ENCODE assay signal across 8 cellular contexts in the genomic region with DNA sequence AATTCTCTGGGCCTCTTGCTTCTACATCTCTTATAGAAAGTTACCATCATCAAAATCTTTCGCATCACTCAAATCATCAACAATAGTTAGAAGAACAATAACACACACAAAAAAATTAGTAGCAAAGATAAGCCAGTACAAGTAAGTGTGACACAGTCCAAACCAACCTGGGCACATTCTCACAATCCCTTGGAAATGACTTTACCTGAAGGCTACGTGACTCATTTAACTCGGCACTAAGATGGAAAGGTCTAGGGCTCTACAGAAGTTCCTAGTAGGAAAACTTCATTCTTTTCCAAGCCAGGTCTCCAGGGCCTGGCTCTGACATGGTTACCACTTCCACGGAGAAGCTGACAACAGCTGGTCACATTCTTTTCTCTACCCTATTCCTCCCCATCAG. TPM values are rescaled to one million over a fixed set of nuclear protein-coding genes. Genes with fewer than 3 reads are reported as not detected.
"Had no signal": no experiment of that assay in that cellular context is flagged by ENCODE, and none has a peak within 500 bp of the region (broad histone marks: within the 10 kb centered on the region; RNA-seq: fewer than 3 reads in every experiment).

No MANE protein-coding gene starts in this region.

RNA-seq across cellular contexts. Expression of a gene that starts 42.3 kb away (rescaled TPM):
- total RNA-seq: kidney, left lobe of liver, left ventricle myocardium superior, mesenteric fat pad, mononuclear cell, myocyte had no signal
- polyA plus RNA-seq: naive thymus-derived CD4-positive, alpha-beta T cell; naive thymus-derived CD8-positive, alpha-beta T cell had no signal
